ENCODE assay signal across 1 cellular context in the genomic region with DNA sequence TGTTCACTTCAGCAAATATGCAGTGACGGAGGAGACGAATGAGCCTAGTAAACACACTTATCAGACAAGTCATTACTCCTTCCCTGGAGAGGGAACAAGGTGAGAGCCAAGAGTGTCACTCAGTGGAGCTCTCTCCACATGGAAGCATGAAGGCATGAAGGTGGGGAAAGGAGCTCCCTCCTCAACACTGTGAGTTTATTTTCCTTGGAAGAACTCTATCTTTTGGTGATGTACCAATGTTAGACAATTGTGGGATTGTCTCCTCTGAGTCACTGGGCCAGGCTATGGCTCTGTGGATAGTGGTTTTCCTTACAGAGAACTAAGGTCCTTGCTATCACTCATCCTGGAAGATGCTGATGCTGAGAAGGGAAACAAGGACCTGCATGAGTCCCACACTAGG.
TF ChIP-seq lines count a peak whose summit lies in the region.

No MANE protein-coding gene starts in this region.

TF ChIP-seq in SK-N-SH, 30 proteins besides CTCF, POLR2A, EP300 and RAD21 (continued from another document):
- no peak for TF ChIP-seq ZBTB33 (IDR thresholded peaks at IDR 0.05; ENCODE audit: borderline replicate concordance, low read depth)
- no peak for TF ChIP-seq SIN3A (IDR thresholded peaks at IDR 0.05; ENCODE audit: borderline replicate concordance, low read depth, low read length)
- TF ChIP-seq GATA2 (CRISPR knock-in tag; IDR thresholded peaks at IDR 0.05) = no peak
- TF ChIP-seq, protein P1, sequence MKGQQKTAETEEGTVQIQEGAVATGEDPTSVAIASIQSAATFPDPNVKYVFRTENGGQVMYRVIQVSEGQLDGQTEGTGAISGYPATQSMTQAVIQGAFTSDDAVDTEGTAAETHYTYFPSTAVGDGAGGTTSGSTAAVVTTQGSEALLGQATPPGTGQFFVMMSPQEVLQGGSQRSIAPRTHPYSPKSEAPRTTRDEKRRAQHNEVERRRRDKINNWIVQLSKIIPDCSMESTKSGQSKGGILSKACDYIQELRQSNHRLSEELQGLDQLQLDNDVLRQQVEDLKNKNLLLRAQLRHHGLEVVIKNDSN (IDR thresholded peaks at IDR 0.05; ENCODE audit: borderline replicate concordance, low read depth) = no peak
- no peak for TF ChIP-seq NRF1 (IDR thresholded peaks at IDR 0.05; ENCODE audit: low read depth, low read length)
- TF ChIP-seq FOSL2 (IDR thresholded peaks at IDR 0.05; ENCODE audit: borderline replicate concordance, low read depth) = no peak
- TF ChIP-seq EZH2phosphoT487 (IDR thresholded peaks at IDR 0.05; ENCODE audit: borderline replicate concordance, low read depth) = no peak
- TF ChIP-seq TCF12 (IDR thresholded peaks at IDR 0.05) = no peak
- TF ChIP-seq SMC3 (IDR thresholded peaks at IDR 0.05; ENCODE audit: low read depth, low read length) = no peak
- TF ChIP-seq FOXM1 (IDR thresholded peaks at IDR 0.05; ENCODE audit: low read depth) = no peak
TF ChIP-seq in SK-N-SH: peak in this region for 0.
